Comparison of ENCODE assay signal across 9 cellular contexts in genomic region chr12:52395761-52396434, GRCh38. TPM values are rescaled to one million over a fixed set of nuclear protein-coding genes. Genes with fewer than 3 reads are reported as not detected.
DNase-seq lines count a peak whose midpoint lies in the region; ATAC-seq, FAIRE-seq and TF ChIP-seq lines count a peak whose summit lies in the region.
"Had no signal": no experiment of that assay in that cellular context is flagged by ENCODE, and none has a peak within 500 bp of the region (broad histone marks: within the 10 kb centered on the region; RNA-seq: fewer than 3 reads in every experiment).

No MANE protein-coding gene starts in this region.

- ATAC-seq in GM12878 (peak; percentile 70), HG03520 (IDR thresholded peaks at IDR 0.05; ENCODE audit: unreplicated experiment) (no peak), GM21423 (IDR thresholded peaks at IDR 0.05; ENCODE audit: unreplicated experiment) (no peak)

- TF ChIP-seq EP300 in GM12878 (IDR thresholded peaks at IDR 0.05; ENCODE audit: borderline replicate concordance in 1 of 2, control insufficient read depth in 1 of 2, low read depth in 2 of 2, low read length in 2 of 2): no peak

- H3K27ac ChIP-seq in GM12878 (ENCODE audit: control insufficient read depth, insufficient read depth) (no peak overlapping the region), neuronal stem cell (replicated peaks; ENCODE audit: low read length) (no peak overlapping the region)

- TF ChIP-seq RAD21 in GM12878 (IDR thresholded peaks at IDR 0.05; ENCODE audit: insufficient read depth, low read depth, low read length): no peak

- H3K36me3 ChIP-seq in GM12878 (ENCODE audit: control insufficient read depth in 2 of 2, insufficient read depth in 2 of 2, low read length in 1 of 2) (no peaks in the 10 kb centered on the region), neuronal stem cell (replicated peaks in 1 of 2; ENCODE audit: control insufficient read depth in 2 of 2, insufficient read depth in 2 of 2, low read length in 2 of 2) (no peaks in the 10 kb centered on the region)

- no peak overlapping the region for H3K4me3 ChIP-seq in LNCaP clone FGC (ENCODE audit: low read depth, low read length)
- no peak overlapping the region for H3K4me3 ChIP-seq in GM12878
- H3K4me3 ChIP-seq in neuronal stem cell (ENCODE audit: low read length in 2 of 2): no peak overlapping the region

- H2AFZ ChIP-seq in GM12878 (ENCODE audit: control insufficient read depth, low read depth, low read length) (no peak overlapping the region), neuronal stem cell (ENCODE audit: low read length) (no peak overlapping the region)

- H3K27me3 ChIP-seq in GM12878 (replicated peaks in 1 of 2; ENCODE audit: control insufficient read depth in 2 of 2, insufficient read depth in 2 of 2, low read length in 1 of 2): peaks cover 0 to 3% of the 10 kb centered on the region in 2 experiments; a peak in 1 of 4 replicates
- H3K27me3 ChIP-seq in neuronal stem cell (ENCODE audit: control insufficient read depth in 3 of 3, insufficient read depth in 3 of 3, low read depth in 1 of 3, low read length in 3 of 3): peaks cover 0 to 5% (median 2%) of the 10 kb centered on the region in 3 experiments

- no peak overlapping the region for H3K4me2 ChIP-seq in GM12878 (ENCODE audit: control insufficient read depth, insufficient read depth)
- H3K4me2 ChIP-seq in neuronal stem cell (ENCODE audit: insufficient read depth, low read length, poor library complexity, severe bottlenecking): no peak overlapping the region

- no peak overlapping the region for H3K23ac ChIP-seq in neuronal stem cell (ENCODE audit: low read depth, low read length, poor library complexity)

- H3K9ac ChIP-seq in GM12878 (ENCODE audit: control insufficient read depth, insufficient read depth, low read length): no peak overlapping the region
- no peak overlapping the region for H3K9ac ChIP-seq in neuronal stem cell (ENCODE audit: low read depth, low read length, poor library complexity)

- no peaks in the 10 kb centered on the region for H3K79me1 ChIP-seq in neuronal stem cell (ENCODE audit: low read depth, low read length)

- no peak overlapping the region for H4K91ac ChIP-seq in neuronal stem cell (ENCODE audit: low read depth, low read length, poor library complexity)

- H2BK120ac ChIP-seq in neuronal stem cell (ENCODE audit: low read depth, low read length): no peak overlapping the region

- H3K79me2 ChIP-seq in GM12878 (ENCODE audit: control insufficient read depth, insufficient read depth, low read length): no peaks in the 10 kb centered on the region

- no peak for TF ChIP-seq POLR2A in GM12878 (IDR thresholded peaks at IDR 0.05; ENCODE audit: low read depth, low read length)

- no peak overlapping the region for H3K14ac ChIP-seq in neuronal stem cell (ENCODE audit: low read length)

- intact Hi-C loops in GM12878 (cut with micrococcal nuclease; ENCODE audit: unreplicated experiment): no loop called here

- 39% methylated on average over 20 of the region's 20 CpGs for WGBS in GM12878 (ENCODE audit: insufficient coverage, insufficient replicate concordance, low lambda C conversion rate, missing lambda C conversion rate)
- no CpG with 5 or more reads among the region's 20 CpGs for WGBS in neuronal stem cell (ENCODE audit: extremely low coverage in 2 of 2, insufficient read length in 2 of 2, insufficient replicate concordance in 1 of 2), 2 donors

- CTCF ChIA-PET in GM12878 (lab: Yijun Ruan, JAX): interaction anchor here (0.7 to 1.4 kb wide), 6 partner anchors 10 to 510 kb away, joined by 3 to 8 read pairs (median 4); partner anchors contain the start of gene KRT82

- H4K8ac ChIP-seq in neuronal stem cell (ENCODE audit: low read depth, low read length): no peak overlapping the region

- RAD21 ChIA-PET in GM12878 (lab: Charles Lee; ENCODE audit: unreplicated experiment): no interaction called here

- TF ChIP-seq CTCF in LNCaP clone FGC (IDR thresholded peaks at IDR 0.05; ENCODE audit: control insufficient read depth, extremely low read depth, insufficient read depth) (peak; percentile 33; the same call in 1 of the 2 replicates), GM12878 (IDR thresholded peaks at IDR 0.05 in 2 of 3, conservative IDR thresholded peaks at IDR 0.05 in 1 of 3; ENCODE audit: control insufficient read depth in 2 of 3, extremely low read depth in 1 of 3, insufficient read depth in 1 of 3, low read depth in 3 of 3, low read length in 3 of 3) (peak; percentile 1 to 38 (median 34); a peak in 3 of 6 replicates)

- no peaks in the 10 kb centered on the region for H4K20me1 ChIP-seq in GM12878 (ENCODE audit: control insufficient read depth, insufficient read depth)

- in situ Hi-C loops in GM12878 (cut with MboI): loop anchor here (25.0 kb wide), 1 partner anchor 591 kb away; no protein-coding TSS in a partner anchor

- no peak overlapping the region for H2BK5ac ChIP-seq in neuronal stem cell (ENCODE audit: low read length)

- peak overlapping the region; percentile 7 for H2BK15ac ChIP-seq in neuronal stem cell (ENCODE audit: low read length)

- no peak overlapping the region for H3K4ac ChIP-seq in neuronal stem cell (ENCODE audit: low read length)

- H3K9me3 ChIP-seq in GM12878 (replicated peaks; ENCODE audit: control insufficient read depth, insufficient read depth, low read length): no peaks in the 10 kb centered on the region
- H3K9me3 ChIP-seq in neuronal stem cell (replicated peaks in 1 of 2; ENCODE audit: control insufficient read depth in 2 of 2, insufficient read depth in 1 of 2, low read depth in 1 of 2, low read length in 2 of 2): peaks cover 0 to 2% of the 10 kb centered on the region in 2 donors

- DNase-seq in NCI-H2029 (lab: John Stamatoyannopoulos, UW) (peak; percentile 21), NCI-H2029 treated with DMSO at 0.1 percent for 48 hours (lab: John Stamatoyannopoulos, UW) (no peak), LNCaP clone FGC (ENCODE audit: low read depth) (no peak), GM12878 (ENCODE audit: low read depth, low spot score) (no peak), neuronal stem cell (ENCODE audit: low spot score) (no peak), retina (no peak)
- DNase-seq: GOT3 had no signal

- H3K4me1 ChIP-seq in GM12878 (ENCODE audit: control insufficient read depth, insufficient read depth, low read length) (no peaks in the 10 kb centered on the region; the same call in 1 of the 2 replicates), neuronal stem cell (ENCODE audit: control insufficient read depth in 2 of 2, insufficient read depth in 1 of 2, low read depth in 1 of 2, low read length in 2 of 2) (no peaks in the 10 kb centered on the region)

- H2BK12ac ChIP-seq in neuronal stem cell (ENCODE audit: low read length): no peak overlapping the region

- H3K18ac ChIP-seq in neuronal stem cell (ENCODE audit: low read length): peak overlapping the region; percentile 77

- SMC1A ChIA-PET in GM12878 (lab: Charles Lee; ENCODE audit: uncharacterized antibody, unreplicated experiment): no interaction called here

- peak overlapping the region; percentile 5 for H2AK5ac ChIP-seq in neuronal stem cell (ENCODE audit: low read depth, low read length)

- FAIRE-seq in GM12878 (lab: Jason Lieb, UNC): no peak

- POLR2A ChIA-PET in GM12878 (lab: Charles Lee): no interaction called here

- no TSS peak for BruUV-seq in GM12878 (replicated peaks; lab: Mats Ljungman, UMichigan)

RNA-seq across cellular contexts. Expression of gene KRT82, which starts 10.2 kb away (rescaled TPM):
- total RNA-seq in GM12878 (2013; cell fraction: nucleolus; rRNA removed): not detected in 2 replicates
- total RNA-seq in GM12878 (2014; rRNA removed) (not detected in 2 replicates), GM12878 (2014; rRNA removed; fragmentation: Illumina TruSeq; extraction: Trizol) (not detected in 2 replicates), GM12878 (2021) (not detected in 2 replicates)
- not detected for polyA plus RNA-seq in GM12878 (2011; ENCODE audit: low read depth)
- polyA plus RNA-seq in GM12878 (2011; rRNA removed) (not detected in 2 replicates), GM12878 (2014; fragmentation: Illumina TruSeq; extraction: Trizol) (not detected in 2 replicates), GM12878 (2014; fragmentation: Nextera tagmentation; extraction: Ambion mirVana) (not detected), GM12878 (2014; rRNA removed) (not detected in 2 replicates), GM12878 (2016; fragmentation: Nextera tagmentation; extraction: Ambion mirVana) (not detected)
- polyA plus RNA-seq in GM12878 (2011; cell fraction: cytosol; rRNA removed): 0.01 TPM in 1 of 2 replicates, not detected in the other
- not detected in 2 replicates for polyA plus RNA-seq in GM12878 (2011; cell fraction: nucleus; rRNA removed)
- not detected in 2 replicates for polyA plus RNA-seq in GM12878 (2012)
- not detected in 2 replicates for polyA minus RNA-seq in GM12878 (2011; rRNA and poly(A)+ RNA removed)
- polyA minus RNA-seq in GM12878 (2011; cell fraction: cytosol; rRNA and poly(A)+ RNA removed): not detected in 2 replicates
- not detected in 2 replicates for polyA minus RNA-seq in GM12878 (2011; cell fraction: nucleus; rRNA and poly(A)+ RNA removed)
- not detected for polyA plus RNA-seq in neuronal stem cell (2013, experiment 1 of 2)
- not detected for polyA plus RNA-seq in neuronal stem cell (2013, experiment 2 of 2)

RNA-seq across cellular contexts. Expression of gene KRT84, which starts 10.4 kb away (rescaled TPM):
- not detected in 2 replicates for total RNA-seq in GM12878 (2013; cell fraction: nucleolus; rRNA removed)
- total RNA-seq in GM12878 (2014; rRNA removed): not detected in 2 replicates
- not detected in 2 replicates for total RNA-seq in GM12878 (2014; rRNA removed; fragmentation: Illumina TruSeq; extraction: Trizol)
- total RNA-seq in GM12878 (2021): not detected in 2 replicates
- not detected for polyA plus RNA-seq in GM12878 (2011; ENCODE audit: low read depth)
- polyA plus RNA-seq in GM12878 (2011; rRNA removed): not detected in 2 replicates
- not detected in 2 replicates for polyA plus RNA-seq in GM12878 (2011; cell fraction: cytosol; rRNA removed)
- not detected in 2 replicates for polyA plus RNA-seq in GM12878 (2011; cell fraction: nucleus; rRNA removed)
- not detected in 2 replicates for polyA plus RNA-seq in GM12878 (2012)
- not detected in 2 replicates for polyA plus RNA-seq in GM12878 (2014; fragmentation: Illumina TruSeq; extraction: Trizol)
- not detected for polyA plus RNA-seq in GM12878 (2014; fragmentation: Nextera tagmentation; extraction: Ambion mirVana)
- polyA plus RNA-seq in GM12878 (2014; rRNA removed): not detected in 2 replicates
- not detected for polyA plus RNA-seq in GM12878 (2016; fragmentation: Nextera tagmentation; extraction: Ambion mirVana)
- polyA minus RNA-seq in GM12878 (2011; rRNA and poly(A)+ RNA removed): not detected in 2 replicates
- polyA minus RNA-seq in GM12878 (2011; cell fraction: cytosol; rRNA and poly(A)+ RNA removed): not detected in 2 replicates
- polyA minus RNA-seq in GM12878 (2011; cell fraction: nucleus; rRNA and poly(A)+ RNA removed): not detected in 2 replicates
- polyA plus RNA-seq in neuronal stem cell (2013, experiment 1 of 2): not detected
- not detected for polyA plus RNA-seq in neuronal stem cell (2013, experiment 2 of 2)

RNA-seq across cellular contexts. Expression of gene KRT85, which starts 28.6 kb away (rescaled TPM):
- total RNA-seq in GM12878 (2013; cell fraction: nucleolus; rRNA removed): not detected in 2 replicates
- 0.06 TPM in 1 of 2 replicates, not detected in the other for total RNA-seq in GM12878 (2014; rRNA removed)
- not detected in 2 replicates for total RNA-seq in GM12878 (2014; rRNA removed; fragmentation: Illumina TruSeq; extraction: Trizol)
- total RNA-seq in GM12878 (2021): 0.15 TPM in 1 of 2 replicates, not detected in the other
- polyA plus RNA-seq in GM12878 (2011; ENCODE audit: low read depth): not detected
- polyA plus RNA-seq in GM12878 (2011; rRNA removed): 0.06 and 0.18 TPM in 2 replicates
- 0.06 and 0.32 TPM in 2 replicates for polyA plus RNA-seq in GM12878 (2011; cell fraction: cytosol; rRNA removed)
- 0.15 TPM in 1 of 2 replicates, not detected in the other for polyA plus RNA-seq in GM12878 (2011; cell fraction: nucleus; rRNA removed)
- polyA plus RNA-seq in GM12878 (2012): not detected in 2 replicates
- polyA plus RNA-seq in GM12878 (2014; fragmentation: Illumina TruSeq; extraction: Trizol): not detected in 2 replicates
- not detected for polyA plus RNA-seq in GM12878 (2014; fragmentation: Nextera tagmentation; extraction: Ambion mirVana)
- polyA plus RNA-seq in GM12878 (2014; rRNA removed): 0.04 TPM in 1 of 2 replicates, not detected in the other
- under 1 TPM in 1 of 2 experiments, not detected in 1; 0.05 TPM for polyA plus RNA-seq in GM12878 (2016; fragmentation: Nextera tagmentation; extraction: Ambion mirVana)
- not detected in 2 replicates for polyA minus RNA-seq in GM12878 (2011; rRNA and poly(A)+ RNA removed)
- not detected in 2 replicates for polyA minus RNA-seq in GM12878 (2011; cell fraction: cytosol; rRNA and poly(A)+ RNA removed)
- not detected in 2 replicates for polyA minus RNA-seq in GM12878 (2011; cell fraction: nucleus; rRNA and poly(A)+ RNA removed)
- not detected for polyA plus RNA-seq in neuronal stem cell (2013, experiment 1 of 2)
- not detected for polyA plus RNA-seq in neuronal stem cell (2013, experiment 2 of 2)

RNA-seq across cellular contexts. Expression of gene KRT75, which starts 38.3 kb away (rescaled TPM):
- total RNA-seq in GM12878 (2013; cell fraction: nucleolus; rRNA removed): not detected in 2 replicates
- total RNA-seq in GM12878 (2014; rRNA removed): not detected in 2 replicates
- total RNA-seq in GM12878 (2014; rRNA removed; fragmentation: Illumina TruSeq; extraction: Trizol): not detected in 2 replicates
- total RNA-seq in GM12878 (2021): not detected in 2 replicates
- polyA plus RNA-seq in GM12878 (2011; ENCODE audit: low read depth): not detected
- not detected in 2 replicates for polyA plus RNA-seq in GM12878 (2011; rRNA removed)
- polyA plus RNA-seq in GM12878 (2011; cell fraction: cytosol; rRNA removed): not detected in 2 replicates
- polyA plus RNA-seq in GM12878 (2011; cell fraction: nucleus; rRNA removed): not detected in 2 replicates
- not detected in 2 replicates for polyA plus RNA-seq in GM12878 (2012)
- polyA plus RNA-seq in GM12878 (2014; fragmentation: Illumina TruSeq; extraction: Trizol): not detected in 2 replicates
- polyA plus RNA-seq in GM12878 (2014; fragmentation: Nextera tagmentation; extraction: Ambion mirVana): not detected
- polyA plus RNA-seq in GM12878 (2014; rRNA removed): not detected in 2 replicates
- polyA plus RNA-seq in GM12878 (2016; fragmentation: Nextera tagmentation; extraction: Ambion mirVana): not detected
- polyA minus RNA-seq in GM12878 (2011; rRNA and poly(A)+ RNA removed): not detected in 2 replicates
- polyA minus RNA-seq in GM12878 (2011; cell fraction: cytosol; rRNA and poly(A)+ RNA removed): not detected in 2 replicates
- not detected in 2 replicates for polyA minus RNA-seq in GM12878 (2011; cell fraction: nucleus; rRNA and poly(A)+ RNA removed)
- polyA plus RNA-seq in neuronal stem cell (2013, experiment 1 of 2): not detected
- not detected for polyA plus RNA-seq in neuronal stem cell (2013, experiment 2 of 2)

RNA-seq across cellular contexts. Expression of gene KRT6B, which starts 56.0 kb away (rescaled TPM):
- total RNA-seq in GM12878 (2013; cell fraction: nucleolus; rRNA removed): not detected in 2 replicates
- not detected in 2 replicates for total RNA-seq in GM12878 (2014; rRNA removed)
- total RNA-seq in GM12878 (2014; rRNA removed; fragmentation: Illumina TruSeq; extraction: Trizol): not detected in 2 replicates
- total RNA-seq in GM12878 (2021): not detected in 2 replicates
- polyA plus RNA-seq in GM12878 (2011; ENCODE audit: low read depth): not detected
- polyA plus RNA-seq in GM12878 (2011; rRNA removed): 0.07 TPM in 1 of 2 replicates, not detected in the other
- not detected in 2 replicates for polyA plus RNA-seq in GM12878 (2011; cell fraction: cytosol; rRNA removed)
- polyA plus RNA-seq in GM12878 (2011; cell fraction: nucleus; rRNA removed): not detected in 2 replicates
- not detected in 2 replicates for polyA plus RNA-seq in GM12878 (2012)
- not detected in 2 replicates for polyA plus RNA-seq in GM12878 (2014; fragmentation: Illumina TruSeq; extraction: Trizol)
- polyA plus RNA-seq in GM12878 (2014; fragmentation: Nextera tagmentation; extraction: Ambion mirVana): not detected
- not detected in 2 replicates for polyA plus RNA-seq in GM12878 (2014; rRNA removed)
- polyA plus RNA-seq in GM12878 (2016; fragmentation: Nextera tagmentation; extraction: Ambion mirVana): not detected
- not detected in 2 replicates for polyA minus RNA-seq in GM12878 (2011; rRNA and poly(A)+ RNA removed)
- polyA minus RNA-seq in GM12878 (2011; cell fraction: cytosol; rRNA and poly(A)+ RNA removed): not detected in 2 replicates
- not detected in 2 replicates for polyA minus RNA-seq in GM12878 (2011; cell fraction: nucleus; rRNA and poly(A)+ RNA removed)
- polyA plus RNA-seq in neuronal stem cell (2013, experiment 1 of 2): not detected
- polyA plus RNA-seq in neuronal stem cell (2013, experiment 2 of 2): not detected
